ENCODE assay signal across 8 cellular contexts in genomic region chr4:152936446-152937279, GRCh38. TPM values are rescaled to one million over a fixed set of nuclear protein-coding genes. Genes with fewer than 3 reads are reported as not detected.
DNase-seq lines count a peak whose midpoint lies in the region; ATAC-seq and TF ChIP-seq lines count a peak whose summit lies in the region.

No MANE protein-coding gene starts in this region.

- POLR2A ChIA-PET in AG04450 (lab: Yijun Ruan, JAX) (no interaction called here), Panc1 (lab: Charles Lee) (interaction anchor here (0.6 kb wide), 1 partner anchor 130 kb away, joined by 3 read pairs; no protein-coding TSS in a partner anchor)

- no peaks in the 10 kb centered on the region for H3K27me3 Mint-ChIP-seq in chondrocyte (ENCODE audit: low read depth)

- BruUV-seq in Panc1 (replicated peaks; lab: Mats Ljungman, UMichigan) = no TSS peak

- H3K9me3 Mint-ChIP-seq in chondrocyte (ENCODE audit: low read depth) = no peaks in the 10 kb centered on the region
- H3K9me3 Mint-ChIP-seq in stimulated activated effector memory CD8-positive, alpha-beta T cell treated with anti-CD3 and anti-CD28 coated beads, Interleukin-12 subunit alpha, Interleukin-12 subunit beta, amount 100 ng/mL, for 72 hours = no peaks in the 10 kb centered on the region

- no peaks in the 10 kb centered on the region for H3K36me3 Mint-ChIP-seq in chondrocyte (ENCODE audit: low read depth)
- peaks cover 7% of the 10 kb centered on the region for H3K36me3 Mint-ChIP-seq in stimulated activated effector memory CD8-positive, alpha-beta T cell treated with anti-CD3 and anti-CD28 coated beads, Interleukin-12 subunit alpha, Interleukin-12 subunit beta, amount 100 ng/mL, for 72 hours

- CTCF ChIA-PET in AG04450 (lab: Charles Lee) (no interaction called here), Panc1 (lab: Charles Lee) (interaction anchor here (0.6 to 1.7 kb wide), 2 partner anchors 191 to 683 kb away, joined by 3 to 5 read pairs; no protein-coding TSS in a partner anchor)

- H3K4me3 ChIP-seq in AG04450 (ENCODE audit: low read depth, low read length) (peak overlapping the region; percentile 53), Panc1 (ENCODE audit: low read depth in 2 of 2, low read length in 2 of 2) (peak overlapping the region; percentile 42 to 50)

- peaks cover 18% of the 10 kb centered on the region for H3K4me1 Mint-ChIP-seq in chondrocyte (ENCODE audit: low read depth)
- H3K4me1 Mint-ChIP-seq in stimulated activated effector memory CD8-positive, alpha-beta T cell treated with anti-CD3 and anti-CD28 coated beads, Interleukin-12 subunit alpha, Interleukin-12 subunit beta, amount 100 ng/mL, for 72 hours = peaks cover 24% of the 10 kb centered on the region

- peak overlapping the region; percentile 72 for H3K4me3 Mint-ChIP-seq in chondrocyte (ENCODE audit: unreplicated experiment)
- peak overlapping the region; percentile 64 for H3K4me3 Mint-ChIP-seq in stimulated activated effector memory CD8-positive, alpha-beta T cell treated with anti-CD3 and anti-CD28 coated beads, Interleukin-12 subunit alpha, Interleukin-12 subunit beta, amount 100 ng/mL, for 72 hours

- TF ChIP-seq CTCF in AG04450 (IDR thresholded peaks at IDR 0.05; ENCODE audit: low read depth, low read length) (no peak), GM13977 (IDR thresholded peaks at IDR 0.05; ENCODE audit: extremely low read depth, insufficient read depth, missing control alignments) (no peak), Panc1 (IDR thresholded peaks at IDR 0.05) (no peak), chondrocyte (IDR thresholded peaks at IDR 0.05) (peak; percentile 53)

- H3K36me3 ChIP-seq in Panc1 (ENCODE audit: control insufficient read depth, insufficient read depth, low read length) = no peaks in the 10 kb centered on the region

- intact Hi-C loops in Panc1 (cut with micrococcal nuclease; ENCODE audit: unreplicated experiment) = no loop called here

- peaks cover 60% of the 10 kb centered on the region for H3K27me3 ChIP-seq in AG04450 (ENCODE audit: control insufficient read depth, insufficient read depth, low read length)
- H3K27me3 ChIP-seq in Panc1 (ENCODE audit: control insufficient read depth, insufficient read depth, low read length) = peaks cover 5% of the 10 kb centered on the region; the same call in 1 of the 2 replicates

- ATAC-seq in Panc1 (peak; percentile 66), GM21367 (IDR thresholded peaks at IDR 0.05; ENCODE audit: unreplicated experiment) (no peak), HG02610 (IDR thresholded peaks at IDR 0.05; ENCODE audit: unreplicated experiment) (no peak)
- ATAC-seq in stimulated activated effector memory CD8-positive, alpha-beta T cell treated with anti-CD3 and anti-CD28 coated beads, Interleukin-12 subunit alpha, Interleukin-12 subunit beta, amount 100 ng/mL, for 72 hours = peak; percentile 36

- H3K27ac ChIP-seq in AG04450 (ENCODE audit: low read depth, low read length) (no peak overlapping the region), Panc1 (ENCODE audit: low read length) (no peak overlapping the region)

- in situ Hi-C loops in GM13977 (cut with MboI; ENCODE audit: low pct_unique_long_range_greater_than_20kb, low sequenced_read_pairs, unreplicated experiment) (no loop called here), Panc1 (cut with HindIII; ENCODE audit: low pct_unique_long_range_greater_than_20kb, low sequenced_read_pairs) (no loop called here)

- H3K9me3 ChIP-seq in AG04450 (ENCODE audit: control insufficient read depth, insufficient read depth, low read length) = no peaks in the 10 kb centered on the region; the same call in 1 of the 2 replicates
- no peaks in the 10 kb centered on the region for H3K9me3 ChIP-seq in Panc1 (ENCODE audit: control insufficient read depth, insufficient read depth, low read depth, low read length)

- no peak overlapping the region for H3K27ac Mint-ChIP-seq in chondrocyte (ENCODE audit: unreplicated experiment)
- H3K27ac Mint-ChIP-seq in stimulated activated effector memory CD8-positive, alpha-beta T cell treated with anti-CD3 and anti-CD28 coated beads, Interleukin-12 subunit alpha, Interleukin-12 subunit beta, amount 100 ng/mL, for 72 hours = no peak overlapping the region

- no peaks in the 10 kb centered on the region for H3K4me1 ChIP-seq in Panc1 (ENCODE audit: control insufficient read depth, insufficient read depth, low read length)

- no peak for DNase-seq in AG04450 (ENCODE audit: low read depth, low spot score)
- DNase-seq in GM13977 (ENCODE audit: low spot score) = peak; percentile 65
- DNase-seq in Panc1 (ENCODE audit: low read depth, low spot score) = no peak
- peak; percentile 89 for DNase-seq in chondrocyte (ENCODE audit: low spot score)
- peak; percentile 70 for DNase-seq in left kidney (ENCODE audit: low read depth, low spot score)
- peak in 1 of 2 donors; percentile 62 for DNase-seq in stimulated activated effector memory CD8-positive, alpha-beta T cell treated with anti-CD3 and anti-CD28 coated beads, Interleukin-12 subunit alpha, Interleukin-12 subunit beta, amount 100 ng/mL, for 72 hours (ENCODE audit: low spot score in 2 of 2)

RNA-seq across cellular contexts. Expression of gene FHDC1, which starts 0.5 kb away (rescaled TPM):
- polyA plus RNA-seq in AG04450 (2011; rRNA removed) = 0.10 and 0.12 TPM in 2 replicates
- 0.13 and 0.14 TPM in 2 replicates for polyA minus RNA-seq in AG04450 (2011; rRNA and poly(A)+ RNA removed)
- total RNA-seq in Panc1 (2021; ENCODE audit: unreplicated experiment) (0.21 TPM), chondrocyte (4.2 to 8.9 TPM (median 4.4 TPM) in 3 replicates)
- polyA plus RNA-seq in Panc1 (2012; ENCODE audit: insufficient read length) = 0.11 TPM

Comparison
In these comparisons a context has a peak if more than half of its experiments do, and no peak if none do; other contexts are left out.
1. DNase-seq: peak in GM13977 (single experiment), chondrocyte (single experiment) and left kidney (single experiment); none in AG04450 (single experiment) and Panc1 (single experiment).
2. ATAC-seq: peak in Panc1 (single experiment) and stimulated activated effector memory CD8-positive, alpha-beta T cell treated with anti-CD3 and anti-CD28 coated beads, Interleukin-12 subunit alpha, Interleukin-12 subunit beta, amount 100 ng/mL, for 72 hours (single experiment); none in GM21367 (single experiment) and HG02610 (single experiment).